In genomic region chr12:75995691-75996090, GRCh38 we compare ENCODE assay signal across 22 cellular contexts. TPM values are rescaled to one million over a fixed set of nuclear protein-coding genes. Genes with fewer than 3 reads are reported as not detected.
DNase-seq lines count a peak whose midpoint lies in the region; ATAC-seq and TF ChIP-seq lines count a peak whose summit lies in the region.
"Had no signal": no experiment of that assay in that cellular context is flagged by ENCODE, and none has a peak within 500 bp of the region (broad histone marks: within the 10 kb centered on the region; RNA-seq: fewer than 3 reads in every experiment).

No MANE protein-coding gene starts in this region.

- no peak for TF ChIP-seq CTCF in HCT116 (IDR thresholded peaks at IDR 0.05 in 2 of 3, conservative IDR thresholded peaks at IDR 0.05 in 1 of 3; ENCODE audit: borderline replicate concordance in 1 of 3, insufficient read depth in 1 of 3, low read depth in 2 of 3, low read length in 2 of 3)
- TF ChIP-seq CTCF in Panc1 (IDR thresholded peaks at IDR 0.05): no peak
- no peak for TF ChIP-seq CTCF in foreskin fibroblast (IDR thresholded peaks at IDR 0.05; ENCODE audit: low read depth, low read length)
- TF ChIP-seq CTCF in neural progenitor cell (IDR thresholded peaks at IDR 0.05): no peak

- H2AFZ ChIP-seq in HCT116 (ENCODE audit: low read depth, low read length, poor library complexity, severe bottlenecking) (peak overlapping the region; percentile 54), neural progenitor cell (replicated peaks) (no peak overlapping the region)
- H2AFZ ChIP-seq: GM23248 had no signal

- H3K9me3 Mint-ChIP-seq in activated CD4-positive, alpha-beta T cell treated with anti-CD3 and anti-CD28 coated beads, Interleukin-2, amount 10 ng/mL, durations not matched to agents 24 days and 14 days: peaks cover 4% of the 10 kb centered on the region
- no peaks in the 10 kb centered on the region for H3K9me3 Mint-ChIP-seq in neural progenitor cell
- H3K9me3 Mint-ChIP-seq: CD4-positive, alpha-beta T cell; IgD-negative memory B cell had no signal

- intact Hi-C loops in activated CD4-positive, alpha-beta T cell treated with anti-CD3 and anti-CD28 coated beads, Interleukin-2, amount 10 ng/mL, durations not matched to agents 24 days and 14 days (cut with micrococcal nuclease): no loop called here
- intact Hi-C loops in HCT116 (cut with micrococcal nuclease) (no loop called here), Panc1 (cut with micrococcal nuclease; ENCODE audit: unreplicated experiment) (no loop called here)

- no peak overlapping the region for H3K4me3 ChIP-seq in HCT116 (replicated peaks in 1 of 2; ENCODE audit: low read depth in 1 of 2, low read length in 2 of 2)
- H3K4me3 ChIP-seq in Panc1 (ENCODE audit: low read depth in 2 of 2, low read length in 2 of 2): no peak overlapping the region
- no peak overlapping the region for H3K4me3 ChIP-seq in foreskin fibroblast (ENCODE audit: low read depth in 1 of 2, low read length in 2 of 2)
- H3K4me3 ChIP-seq in neural progenitor cell: no peak overlapping the region
- H3K4me3 ChIP-seq: GM23248, HAP-1, Peyer's patch, SJCRH30 had no signal

- no peak for DNase-seq in activated CD4-positive, alpha-beta T cell treated with anti-CD3 and anti-CD28 coated beads, Interleukin-2, amount 10 ng/mL, durations not matched to agents 24 days and 14 days
- DNase-seq in activated CD4-positive, alpha-beta T cell treated with anti-CD3 and anti-CD28 coated beads, Interleukin-2, amount 50 U/mL, for 48 hours: no peak
- DNase-seq in HCT116 (ENCODE audit: low read depth, low spot score) (no peak), Panc1 (ENCODE audit: low read depth, low spot score) (no peak), epithelial cell of prostate (ENCODE audit: low read depth, low spot score) (no peak), foreskin fibroblast (no peak), neural progenitor cell (ENCODE audit: low spot score) (no peak)
- DNase-seq: Caco-2; CD4-positive, alpha-beta T cell; DMS 273 treated with DMSO at 0.1 percent for 48 hours; GM23248; MV-4-11; NCI-H1105 treated with DMSO at 0.1 percent for 48 hours; NCI-H2029 treated with DMSO at 0.1 percent for 48 hours; NCI-H226; NCI-H524; NCI-H82; Peyer's patch had no signal

- no peaks in the 10 kb centered on the region for H3K9me2 ChIP-seq in HCT116 (ENCODE audit: insufficient read depth)

- H4K20me1 ChIP-seq in HCT116 (ENCODE audit: insufficient read depth): no peaks in the 10 kb centered on the region
- H4K20me1 ChIP-seq in neural progenitor cell (ENCODE audit: low read depth): no peaks in the 10 kb centered on the region

- H3K27me3 ChIP-seq in HCT116 (ENCODE audit: insufficient read depth, low read length): no peaks in the 10 kb centered on the region
- H3K27me3 ChIP-seq in Panc1 (ENCODE audit: control insufficient read depth, insufficient read depth, low read length): no peaks in the 10 kb centered on the region
- H3K27me3 ChIP-seq in neural progenitor cell: no peaks in the 10 kb centered on the region
- H3K27me3 ChIP-seq: Peyer's patch, SJCRH30 had no signal

- peaks cover 28% of the 10 kb centered on the region for H3K4me1 Mint-ChIP-seq in activated CD4-positive, alpha-beta T cell treated with anti-CD3 and anti-CD28 coated beads, Interleukin-2, amount 10 ng/mL, durations not matched to agents 24 days and 14 days
- no peaks in the 10 kb centered on the region for H3K4me1 Mint-ChIP-seq in neural progenitor cell
- H3K4me1 Mint-ChIP-seq: IgD-negative memory B cell had no signal

- H3K9me3 ChIP-seq in HCT116 (ENCODE audit: control insufficient read depth in 1 of 2, insufficient read depth in 1 of 2, low read depth in 1 of 2, low read length in 2 of 2): no peaks in the 10 kb centered on the region
- peaks cover 4% of the 10 kb centered on the region; the same call in 1 of the 2 replicates for H3K9me3 ChIP-seq in Panc1 (ENCODE audit: control insufficient read depth, insufficient read depth, low read depth, low read length)
- H3K9me3 ChIP-seq in neural progenitor cell (ENCODE audit: low read depth): no peaks in the 10 kb centered on the region
- H3K9me3 ChIP-seq: Caco-2, HAP-1, Peyer's patch, SJCRH30 had no signal

- POLR2A ChIA-PET in HCT116 (lab: Charles Lee) (no interaction called here), Panc1 (lab: Charles Lee) (no interaction called here)

- no peak for TF ChIP-seq POLR2A in HCT116 (IDR thresholded peaks at IDR 0.05; ENCODE audit: borderline replicate concordance, extremely low read depth, insufficient read depth, insufficient read length)

- ATAC-seq in HCT116 (no peak), Panc1 (no peak), HG02798 (IDR thresholded peaks at IDR 0.05; ENCODE audit: poor library complexity, unreplicated experiment) (no peak)

- CTCF ChIA-PET in HCT116 (lab: Charles Lee): no interaction called here
- CTCF ChIA-PET in Panc1 (lab: Charles Lee): no interaction called here

- RAD21 ChIA-PET in HCT116 (lab: Charles Lee; ENCODE audit: low non-redundant PET in 1 of 2, low total read pairs in 2 of 2, uncharacterized antibody in 2 of 2, unreplicated experiment in 2 of 2): no interaction called here

- H3K4me3 Mint-ChIP-seq in activated CD4-positive, alpha-beta T cell treated with anti-CD3 and anti-CD28 coated beads, Interleukin-2, amount 10 ng/mL, durations not matched to agents 24 days and 14 days: no peak overlapping the region
- H3K4me3 Mint-ChIP-seq in neural progenitor cell: no peak overlapping the region
- H3K4me3 Mint-ChIP-seq: CD4-positive, alpha-beta T cell; IgD-negative memory B cell had no signal

- no peaks in the 10 kb centered on the region for H3K79me2 ChIP-seq in HCT116 (ENCODE audit: insufficient read depth, low read length)
- no peaks in the 10 kb centered on the region for H3K79me2 ChIP-seq in neural progenitor cell (ENCODE audit: low read depth)

- peak overlapping the region; percentile 68; the same call in 1 of the 2 replicates for H3K27ac ChIP-seq in HCT116 (ENCODE audit: low read depth, low read length)
- peak overlapping the region; percentile 90 for H3K27ac ChIP-seq in Panc1 (ENCODE audit: low read length)
- peak overlapping the region; percentile 94 for H3K27ac ChIP-seq in epithelial cell of prostate
- H3K27ac ChIP-seq in neural progenitor cell: no peak overlapping the region
- H3K27ac ChIP-seq: GM23248, Peyer's patch, SJCRH30 had no signal

- no peak for TF ChIP-seq RAD21 in HCT116 (IDR thresholded peaks at IDR 0.05; ENCODE audit: low read depth)

- H3K4me2 ChIP-seq in HCT116 (ENCODE audit: low read length) (no peak overlapping the region), neural progenitor cell (no peak overlapping the region)

- H3K4me1 ChIP-seq in HCT116 (ENCODE audit: control insufficient read depth in 1 of 2, insufficient read depth in 2 of 2, low read length in 2 of 2): peaks cover 32 to 51% of the 10 kb centered on the region in 2 experiments
- peaks cover 19% of the 10 kb centered on the region for H3K4me1 ChIP-seq in Panc1 (ENCODE audit: control insufficient read depth, insufficient read depth, low read length)
- H3K4me1 ChIP-seq in neural progenitor cell: no peaks in the 10 kb centered on the region
- H3K4me1 ChIP-seq: Peyer's patch had no signal

- H3K27ac Mint-ChIP-seq in activated CD4-positive, alpha-beta T cell treated with anti-CD3 and anti-CD28 coated beads, Interleukin-2, amount 10 ng/mL, durations not matched to agents 24 days and 14 days: peak overlapping the region; percentile 12
- H3K27ac Mint-ChIP-seq in neural progenitor cell: no peak overlapping the region
- H3K27ac Mint-ChIP-seq: CD4-positive, alpha-beta T cell; IgD-negative memory B cell had no signal

- H3K27me3 Mint-ChIP-seq in activated CD4-positive, alpha-beta T cell treated with anti-CD3 and anti-CD28 coated beads, Interleukin-2, amount 10 ng/mL, durations not matched to agents 24 days and 14 days: no peaks in the 10 kb centered on the region
- peaks cover 6% of the 10 kb centered on the region for H3K27me3 Mint-ChIP-seq in neural progenitor cell (ENCODE audit: insufficient read depth, low read depth)
- H3K27me3 Mint-ChIP-seq: CD4-positive, alpha-beta T cell; IgD-negative memory B cell had no signal

- BruUV-seq in HCT116 (replicated peaks; lab: Mats Ljungman, UMichigan) (no TSS peak), Panc1 (replicated peaks; lab: Mats Ljungman, UMichigan) (no TSS peak)

- H3K36me3 Mint-ChIP-seq in activated CD4-positive, alpha-beta T cell treated with anti-CD3 and anti-CD28 coated beads, Interleukin-2, amount 10 ng/mL, durations not matched to agents 24 days and 14 days (ENCODE audit: low read depth): no peaks in the 10 kb centered on the region
- no peaks in the 10 kb centered on the region for H3K36me3 Mint-ChIP-seq in neural progenitor cell
- H3K36me3 Mint-ChIP-seq: IgD-negative memory B cell had no signal

- no peaks in the 10 kb centered on the region for H3F3A ChIP-seq in neural progenitor cell (ENCODE audit: low read depth)

- H3K36me3 ChIP-seq in HCT116 (ENCODE audit: control insufficient read depth in 1 of 2, insufficient read depth in 2 of 2, low read length in 2 of 2) (no peaks in the 10 kb centered on the region), Panc1 (ENCODE audit: control insufficient read depth, insufficient read depth, low read length) (no peaks in the 10 kb centered on the region), neural progenitor cell (no peaks in the 10 kb centered on the region)
- H3K36me3 ChIP-seq: HAP-1, Peyer's patch, SJCRH30 had no signal

- H3K9ac ChIP-seq in HCT116 (ENCODE audit: low read length) (no peak overlapping the region), neural progenitor cell (no peak overlapping the region)
- H3K9ac ChIP-seq: GM23248 had no signal

- in situ Hi-C loops in Panc1 (cut with HindIII; ENCODE audit: low pct_unique_long_range_greater_than_20kb, low sequenced_read_pairs): no loop called here

TF ChIP-seq in HCT116, 20 proteins besides CTCF, POLR2A, EP300 and RAD21 (continues in another document):
- TF ChIP-seq CBX3 (IDR thresholded peaks at IDR 0.05; ENCODE audit: low read depth) (no peak), TCF7L2 (IDR thresholded peaks at IDR 0.05; ENCODE audit: borderline replicate concordance, extremely low read depth, insufficient read depth, insufficient read length) (no peak), ZFX (IDR thresholded peaks at IDR 0.05) (no peak), EZH2 (IDR thresholded peaks at IDR 0.05) (no peak), POLR2AphosphoS5 (IDR thresholded peaks at IDR 0.05; ENCODE audit: low read depth, low read length) (no peak), ZNF274 (IDR thresholded peaks at IDR 0.05; ENCODE audit: low read depth, low read length) (no peak), SP1 (IDR thresholded peaks at IDR 0.05; ENCODE audit: low read depth) (no peak), ATF3 (IDR thresholded peaks at IDR 0.05) (no peak)

RNA-seq across cellular contexts. Expression of gene PHLDA1, which starts 35.9 kb away (rescaled TPM):
- total RNA-seq in activated CD4-positive, alpha-beta T cell treated with anti-CD3 and anti-CD28 coated beads, Interleukin-2, amount 10 ng/mL, durations not matched to agents 24 days and 14 days: 59.6 and 60.7 TPM in 2 replicates
- 231 TPM for total RNA-seq in HCT116 (2021; ENCODE audit: unreplicated experiment)
- polyA plus RNA-seq in HCT116 (2012): 178 and 186 TPM in 2 replicates
- total RNA-seq in Panc1 (2021; ENCODE audit: unreplicated experiment): 159 TPM
- polyA plus RNA-seq in Panc1 (2012; ENCODE audit: insufficient read length): 124 TPM
- 1.1 and 1.2 TPM in 2 replicates for total RNA-seq in neural progenitor cell (ENCODE audit: low replicate concordance)

Comparison
In these comparisons a context has a peak if more than half of its experiments do, and no peak if none do; other contexts are left out.
1. RNA of gene PHLDA1, which starts 35.9 kb away (total RNA-seq): 231 TPM in HCT116 (single experiment), 159 TPM in Panc1 (single experiment) and 59.6 to 60.7 TPM in activated CD4-positive, alpha-beta T cell treated with anti-CD3 and anti-CD28 coated beads, Interleukin-2, amount 10 ng/mL, durations not matched to agents 24 days and 14 days; 1.1 to 1.2 TPM in neural progenitor cell; every median in the first group is over 10 times any median in the second.